8 cellular contexts compared by ENCODE assay signal in genomic region chr6:12363651-12364381, GRCh38.
DNase-seq lines count a peak whose midpoint lies in the region; ATAC-seq lines count a peak whose summit lies in the region.

No MANE protein-coding gene starts in this region.

- H3K4me3 Mint-ChIP-seq in dendritic cell treated with granulocyte-macrophage colony-stimulating factor and Interleukin-4, amounts not matched to agents 40 ng/mL and 50 ng/mL, for 4 days, result no peak overlapping the region

- intact Hi-C loops in dendritic cell treated with granulocyte-macrophage colony-stimulating factor and Interleukin-4, amounts not matched to agents 40 ng/mL and 50 ng/mL, for 4 days (cut with micrococcal nuclease), result no loop called here

- H3K36me3 Mint-ChIP-seq in dendritic cell treated with granulocyte-macrophage colony-stimulating factor and Interleukin-4, amounts not matched to agents 40 ng/mL and 50 ng/mL, for 4 days (ENCODE audit: low read depth), result no peaks in the 10 kb centered on the region

- in situ Hi-C loops in ACHN (cut with HindIII; ENCODE audit: low pct_ligation_motif_present, low pct_unique_long_range_greater_than_20kb, low sequenced_read_pairs), result no loop called here

- no peaks in the 10 kb centered on the region for H3K9me3 Mint-ChIP-seq in dendritic cell treated with granulocyte-macrophage colony-stimulating factor and Interleukin-4, amounts not matched to agents 40 ng/mL and 50 ng/mL, for 4 days

- ATAC-seq in GM19455 (IDR thresholded peaks at IDR 0.05; ENCODE audit: unreplicated experiment) (peak; percentile 44), HG03439 (IDR thresholded peaks at IDR 0.05; ENCODE audit: unreplicated experiment) (peak; percentile 38)

- H3K4me1 Mint-ChIP-seq in dendritic cell treated with granulocyte-macrophage colony-stimulating factor and Interleukin-4, amounts not matched to agents 40 ng/mL and 50 ng/mL, for 4 days (ENCODE audit: low read depth), result peaks cover 17% of the 10 kb centered on the region

- DNase-seq in ACHN (peak; percentile 74), 8988T (no peak)
- no peak for DNase-seq in NK-92 treated with Interleukin-12 subunit alpha and Interleukin-12 subunit beta, amount 100 ng/mL, for 24 hours (lab: John Stamatoyannopoulos, UW)
- no peak for DNase-seq in activated CD8-positive, alpha-beta memory T cell treated with anti-CD3 and anti-CD28 coated beads, Interleukin-2, amount 50 U/mL, for 4 hours
- no peak for DNase-seq in activated CD8-positive, alpha-beta memory T cell treated with anti-CD3 and anti-CD28 coated beads for 24 hours

- H3K27ac Mint-ChIP-seq in dendritic cell treated with granulocyte-macrophage colony-stimulating factor and Interleukin-4, amounts not matched to agents 40 ng/mL and 50 ng/mL, for 4 days, result peak overlapping the region; percentile 56

- H3K27me3 Mint-ChIP-seq in dendritic cell treated with granulocyte-macrophage colony-stimulating factor and Interleukin-4, amounts not matched to agents 40 ng/mL and 50 ng/mL, for 4 days, result peaks cover 33% of the 10 kb centered on the region
